In the genomic region with DNA sequence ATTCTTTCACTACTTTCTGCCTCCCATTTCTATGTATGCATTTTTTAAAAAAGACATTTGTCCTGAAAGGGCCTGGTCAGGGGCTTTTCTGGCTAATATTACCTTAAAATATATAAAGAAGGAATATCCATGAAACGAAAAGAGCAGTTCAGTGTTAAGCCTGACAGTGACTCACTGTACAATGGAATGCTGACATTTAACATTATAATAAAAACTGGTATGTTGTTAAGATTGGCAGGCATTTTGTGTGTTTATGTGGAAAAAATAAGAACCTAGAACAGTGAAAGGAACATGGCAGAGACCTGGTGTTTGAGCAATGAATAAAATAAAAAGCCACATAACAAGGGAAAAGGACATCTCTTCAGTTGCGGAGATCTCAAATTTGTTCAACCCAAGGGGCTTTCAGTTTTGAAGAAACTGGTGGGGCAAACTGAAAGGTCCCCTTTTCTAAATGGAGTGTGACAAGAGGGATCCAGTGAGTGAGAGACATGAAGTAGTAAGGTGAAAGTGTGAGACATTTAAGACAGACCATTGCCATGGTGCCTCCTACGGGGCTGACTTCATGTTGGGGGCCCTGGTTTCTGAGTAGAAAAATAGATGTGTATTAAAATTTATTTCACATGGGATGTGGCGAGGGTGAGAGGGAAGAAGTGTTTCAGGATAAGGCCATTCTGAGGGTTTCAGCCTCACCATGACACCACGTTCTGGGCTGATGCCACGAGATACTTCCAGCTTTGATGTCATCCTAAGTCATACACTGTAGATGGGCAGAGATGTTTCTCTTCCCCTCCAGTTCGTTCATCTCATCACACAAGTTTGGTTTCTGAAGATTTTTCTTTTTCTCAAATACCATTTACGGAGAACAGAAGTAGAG, we compare ENCODE assay signal across 14 cellular contexts.
DNase-seq lines count a peak whose midpoint lies in the region; ATAC-seq, FAIRE-seq and TF ChIP-seq lines count a peak whose summit lies in the region.
"Had no signal": no experiment of that assay in that cellular context is flagged by ENCODE, and none has a peak within 500 bp of the region (broad histone marks: within the 10 kb centered on the region; RNA-seq: fewer than 3 reads in every experiment).

No MANE protein-coding gene starts in this region.

- CTCF ChIA-PET in HepG2 (lab: Yijun Ruan, JAX; ENCODE audit: low intra/inter-chr PET ratio, low total read pairs): no interaction called here

- no peak overlapping the region for H3K9ac ChIP-seq in HepG2 (ENCODE audit: insufficient read depth, low read depth, low read length)

- H3K27ac Mint-ChIP-seq in activated naive CD8-positive, alpha-beta T cell treated with anti-CD3 and anti-CD28 coated beads, Interleukin-2, amount 10 ng/mL, durations not matched to agents 7 days and 5 days: peak overlapping the region; percentile 32
- H3K27ac Mint-ChIP-seq in type B pancreatic cell: no peak overlapping the region
- H3K27ac Mint-ChIP-seq: activated naive CD4-positive, alpha-beta T cell treated with anti-CD3 and anti-CD28 coated beads, Interleukin-2, amount 10 ng/mL, durations not matched to agents 7 days and 5 days had no signal

- intact Hi-C loops in HepG2 (cut with micrococcal nuclease; ENCODE audit: unreplicated experiment): no loop called here

- no peak overlapping the region for H3K4me2 ChIP-seq in HepG2 (ENCODE audit: low read depth, low read length)

- no peak for TF ChIP-seq POLR2A in HepG2 (IDR thresholded peaks at IDR 0.05; ENCODE audit: insufficient read depth in 1 of 2, low read depth in 2 of 2, low read length in 2 of 2)

- H3K4me1 ChIP-seq in HepG2 (ENCODE audit: insufficient read depth, low read length): peaks cover 11% of the 10 kb centered on the region
- H3K4me1 ChIP-seq: pancreas had no signal

- H3K9me3 ChIP-seq in HepG2 (ENCODE audit: low read length): no peaks in the 10 kb centered on the region
- H3K9me3 ChIP-seq: heart right ventricle, pancreas, SJCRH30 had no signal

- POLR2A ChIA-PET in activated naive CD8-positive, alpha-beta T cell treated with anti-CD3 and anti-CD28 coated beads, Interleukin-2, amount 10 ng/mL, durations not matched to agents 7 days and 5 days (lab: Charles Lee): no interaction called here
- POLR2A ChIA-PET in HepG2 (lab: Yijun Ruan, JAX): no interaction called here

- no peaks in the 10 kb centered on the region for H3K27me3 Mint-ChIP-seq in activated naive CD8-positive, alpha-beta T cell treated with anti-CD3 and anti-CD28 coated beads, Interleukin-2, amount 10 ng/mL, durations not matched to agents 7 days and 5 days
- no peaks in the 10 kb centered on the region for H3K27me3 Mint-ChIP-seq in type B pancreatic cell
- H3K27me3 Mint-ChIP-seq: activated naive CD4-positive, alpha-beta T cell treated with anti-CD3 and anti-CD28 coated beads, Interleukin-2, amount 10 ng/mL, durations not matched to agents 7 days and 5 days had no signal

- FAIRE-seq in HepG2 (lab: Jason Lieb, UNC): no peak
- FAIRE-seq: pancreas had no signal

- H3K27me3 ChIP-seq in HepG2 (ENCODE audit: control insufficient read depth in 1 of 2, insufficient read depth in 2 of 2, low read length in 2 of 2): no peaks in the 10 kb centered on the region
- H3K27me3 ChIP-seq: heart right ventricle, pancreas, SJCRH30 had no signal

- H3K27ac ChIP-seq in HepG2 (ENCODE audit: extremely low read length, insufficient read depth, low read length): no peak overlapping the region
- H3K27ac ChIP-seq: heart right ventricle, pancreas, SJCRH30 had no signal

- 91% methylated on average over 8 of the region's 8 CpGs for WGBS in HepG2 (ENCODE audit: low lambda C conversion rate)

- no peak overlapping the region for H2AFZ ChIP-seq in HepG2 (ENCODE audit: low read length)

- in situ Hi-C loops in HepG2 (cut with HindIII; ENCODE audit: extremely low pct_ligation_motif_present, low pct_unique_long_range_greater_than_20kb): no loop called here

- H3K4me3 Mint-ChIP-seq in activated naive CD8-positive, alpha-beta T cell treated with anti-CD3 and anti-CD28 coated beads, Interleukin-2, amount 10 ng/mL, durations not matched to agents 7 days and 5 days: no peak overlapping the region
- H3K4me3 Mint-ChIP-seq in type B pancreatic cell: no peak overlapping the region
- H3K4me3 Mint-ChIP-seq: activated naive CD4-positive, alpha-beta T cell treated with anti-CD3 and anti-CD28 coated beads, Interleukin-2, amount 10 ng/mL, durations not matched to agents 7 days and 5 days had no signal

- peak; percentile 32 to 33 for DNase-seq in activated T-cell treated with anti-CD3 and anti-CD28 coated beads, Interleukin-2, amount 50 U/mL, for 48 hours
- DNase-seq in activated T-cell treated with anti-CD3 and anti-CD28 coated beads for 4 hours (no peak), fibroblast of villous mesenchyme (ENCODE audit: low read depth) (peak; percentile 44), superior temporal gyrus (ENCODE audit: extremely low spot score) (peak; percentile 6), type B pancreatic cell (ENCODE audit: extremely low spot score, unreplicated experiment) (no peak), HepG2 (ENCODE audit: low spot score) (no peak)
- DNase-seq in activated naive CD8-positive, alpha-beta T cell treated with anti-CD3 and anti-CD28 coated beads, Interleukin-2, amount 10 ng/mL, durations not matched to agents 7 days and 5 days: no peak
- DNase-seq: activated CD4-positive, CD25-positive, alpha-beta regulatory T cell treated with anti-CD3 and anti-CD28 coated beads, Interleukin-2, amount 50 U/mL, for 72 hours; activated naive CD4-positive, alpha-beta T cell treated with anti-CD3 and anti-CD28 coated beads, Interleukin-2, amount 10 ng/mL, durations not matched to agents 7 days and 5 days; heart right ventricle; NCI-H1417 treated with DMSO at 0.1 percent for 48 hours; pancreas; SJCRH30 had no signal

- H3K79me2 ChIP-seq in HepG2 (ENCODE audit: insufficient read depth, low read length): no peaks in the 10 kb centered on the region

- peaks cover 34% of the 10 kb centered on the region for H3K4me1 Mint-ChIP-seq in activated naive CD8-positive, alpha-beta T cell treated with anti-CD3 and anti-CD28 coated beads, Interleukin-2, amount 10 ng/mL, durations not matched to agents 7 days and 5 days
- no peaks in the 10 kb centered on the region for H3K4me1 Mint-ChIP-seq in type B pancreatic cell (ENCODE audit: unreplicated experiment)

- H3K36me3 Mint-ChIP-seq in activated naive CD8-positive, alpha-beta T cell treated with anti-CD3 and anti-CD28 coated beads, Interleukin-2, amount 10 ng/mL, durations not matched to agents 7 days and 5 days: peaks cover 27% of the 10 kb centered on the region
- peaks cover 10% of the 10 kb centered on the region for H3K36me3 Mint-ChIP-seq in type B pancreatic cell

- H4K20me1 ChIP-seq in HepG2 (ENCODE audit: insufficient read depth, low read length): no peaks in the 10 kb centered on the region

- H3K36me3 ChIP-seq in HepG2 (replicated peaks in 1 of 2; ENCODE audit: control insufficient read depth in 1 of 2, insufficient read depth in 2 of 2, low read length in 2 of 2): no peaks in the 10 kb centered on the region; a peak in 1 of 5 replicates
- H3K36me3 ChIP-seq: pancreas had no signal

- TF ChIP-seq CTCF in fibroblast of villous mesenchyme (IDR thresholded peaks at IDR 0.05; ENCODE audit: insufficient read depth, low read depth, low read length): no peak
- no peak for TF ChIP-seq CTCF in type B pancreatic cell (conservative IDR thresholded peaks at IDR 0.05)
- no peak for TF ChIP-seq CTCF in HepG2 (CRISPR knock-in tag; IDR thresholded peaks at IDR 0.05)

- BruUV-seq in HepG2 (replicated peaks; lab: Mats Ljungman, UMichigan): no TSS peak

- H3K4me3 ChIP-seq in fibroblast of villous mesenchyme (ENCODE audit: low read depth, low read length) (no peak overlapping the region), HepG2 (replicated peaks in 1 of 3; ENCODE audit: insufficient read depth in 1 of 3, low read depth in 2 of 3, low read length in 3 of 3) (no peak overlapping the region)
- H3K4me3 ChIP-seq: heart right ventricle, pancreas, SJCRH30 had no signal

- TF ChIP-seq EP300 in HepG2 (IDR thresholded peaks at IDR 0.05; ENCODE audit: low read depth in 2 of 2, low read length in 2 of 2) (no peak), HepG2 (CRISPR knock-in tag; IDR thresholded peaks at IDR 0.05; ENCODE audit: borderline replicate concordance) (no peak)

- ATAC-seq in activated naive CD8-positive, alpha-beta T cell treated with anti-CD3 and anti-CD28 coated beads, Interleukin-2, amount 10 ng/mL, durations not matched to agents 7 days and 5 days (ENCODE audit: low read depth): no peak
- ATAC-seq in GM21529 (IDR thresholded peaks at IDR 0.05; ENCODE audit: unreplicated experiment) (no peak), HepG2 (no peak)
- ATAC-seq: heart right ventricle, pancreas had no signal

- no peak for TF ChIP-seq RAD21 in HepG2 (CRISPR knock-in tag; IDR thresholded peaks at IDR 0.05)

- peaks cover 1% of the 10 kb centered on the region for H3K9me3 Mint-ChIP-seq in activated naive CD8-positive, alpha-beta T cell treated with anti-CD3 and anti-CD28 coated beads, Interleukin-2, amount 10 ng/mL, durations not matched to agents 7 days and 5 days
- H3K9me3 Mint-ChIP-seq in type B pancreatic cell: peaks cover under 1% of the 10 kb centered on the region
- H3K9me3 Mint-ChIP-seq: activated naive CD4-positive, alpha-beta T cell treated with anti-CD3 and anti-CD28 coated beads, Interleukin-2, amount 10 ng/mL, durations not matched to agents 7 days and 5 days had no signal

TF ChIP-seq in HepG2, 621 proteins besides CTCF, POLR2A, EP300 and RAD21 (continues in another document):
- TF ChIP-seq RNF2 (conservative IDR thresholded peaks at IDR 0.05; ENCODE audit: low read depth) (no peak), ZNF256 (CRISPR knock-in tag; conservative IDR thresholded peaks at IDR 0.05) (no peak), ZFP90 (CRISPR knock-in tag; IDR thresholded peaks at IDR 0.05; ENCODE audit: borderline replicate concordance) (no peak), ZNF768 (CRISPR knock-in tag; IDR thresholded peaks at IDR 0.05) (no peak)
- TF ChIP-seq, protein P1, sequence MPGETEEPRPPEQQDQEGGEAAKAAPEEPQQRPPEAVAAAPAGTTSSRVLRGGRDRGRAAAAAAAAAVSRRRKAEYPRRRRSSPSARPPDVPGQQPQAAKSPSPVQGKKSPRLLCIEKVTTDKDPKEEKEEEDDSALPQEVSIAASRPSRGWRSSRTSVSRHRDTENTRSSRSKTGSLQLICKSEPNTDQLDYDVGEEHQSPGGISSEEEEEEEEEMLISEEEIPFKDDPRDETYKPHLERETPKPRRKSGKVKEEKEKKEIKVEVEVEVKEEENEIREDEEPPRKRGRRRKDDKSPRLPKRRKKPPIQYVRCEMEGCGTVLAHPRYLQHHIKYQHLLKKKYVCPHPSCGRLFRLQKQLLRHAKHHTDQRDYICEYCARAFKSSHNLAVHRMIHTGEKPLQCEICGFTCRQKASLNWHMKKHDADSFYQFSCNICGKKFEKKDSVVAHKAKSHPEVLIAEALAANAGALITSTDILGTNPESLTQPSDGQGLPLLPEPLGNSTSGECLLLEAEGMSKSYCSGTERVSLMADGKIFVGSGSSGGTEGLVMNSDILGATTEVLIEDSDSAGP (CRISPR knock-in tag; IDR thresholded peaks at IDR 0.05; ENCODE audit: borderline replicate concordance): no peak

Comparison
In these comparisons a context has a peak if more than half of its experiments do, and no peak if none do; other contexts are left out.
1. DNase-seq: peak in activated T-cell treated with anti-CD3 and anti-CD28 coated beads, Interleukin-2, amount 50 U/mL, for 48 hours (2 of 2), fibroblast of villous mesenchyme (single experiment) and superior temporal gyrus (single experiment); none in activated T-cell treated with anti-CD3 and anti-CD28 coated beads for 4 hours (single experiment), activated naive CD8-positive, alpha-beta T cell treated with anti-CD3 and anti-CD28 coated beads, Interleukin-2, amount 10 ng/mL, durations not matched to agents 7 days and 5 days (single experiment), type B pancreatic cell (single experiment) and HepG2 (single experiment).